In genomic region chr7:47535704-47536628, GRCh38 we compare ENCODE assay signal across 13 cellular contexts. TPM values are rescaled to one million over a fixed set of nuclear protein-coding genes. Genes with fewer than 3 reads are reported as not detected.
DNase-seq lines count a peak whose midpoint lies in the region; ATAC-seq and TF ChIP-seq lines count a peak whose summit lies in the region.
"Had no signal": no experiment of that assay in that cellular context is flagged by ENCODE, and none has a peak within 500 bp of the region (broad histone marks: within the 10 kb centered on the region; RNA-seq: fewer than 3 reads in every experiment).

No MANE protein-coding gene starts in this region.

- H3K4me1 ChIP-seq in mesodermal cell (ENCODE audit: control insufficient read depth, insufficient read depth, low read length, poor library complexity, severe bottlenecking) (peaks cover 49% of the 10 kb centered on the region), testis (peaks cover 31% of the 10 kb centered on the region)

- DNase-seq in NCI-H69 (lab: John Stamatoyannopoulos, UW) (peak; percentile 37), dorsolateral prefrontal cortex (peak in 2 of 10 donors; percentile 16 to 26), testis (no peak), GM10266 (ENCODE audit: extremely low spot score) (no peak), Ammon's horn (ENCODE audit: low spot score) (no peak)
- DNase-seq: activated CD4-positive, alpha-beta T cell treated with anti-CD3 and anti-CD28 coated beads for 48 hours; DMS79; erythroblast; stimulated activated naive CD8-positive, alpha-beta T cell treated with anti-CD3 and anti-CD28 coated beads, Interleukin-15, Interleukin-2, amounts not matched to agents 100 U/mL and 50 U/mL, for 24 hours had no signal

- peak overlapping the region in 34 of 59 donors; percentile 10 to 64 (median 55) for H3K4me3 ChIP-seq in dorsolateral prefrontal cortex
- peak overlapping the region; percentile 41 for H3K4me3 ChIP-seq in mesodermal cell (ENCODE audit: extremely low read depth, insufficient read depth, low read length, poor library complexity, severe bottlenecking)
- H3K4me3 ChIP-seq in testis, result peak overlapping the region; percentile 29 to 72

- intact Hi-C loops in dorsolateral prefrontal cortex (cut with DNase I), result no loop called here
- intact Hi-C loops in testis (cut with DNase I; ENCODE audit: low total_unique reads), result no loop called here

- TF ChIP-seq CTCF in dorsolateral prefrontal cortex (IDR thresholded peaks at IDR 0.05 in 54 of 56, conservative IDR thresholded peaks at IDR 0.05 in 2 of 56; ENCODE audit: low read depth in 1 of 56, partially characterized antibody in 56 of 56) (no peak), testis (IDR thresholded peaks at IDR 0.05) (no peak), GM10266 (IDR thresholded peaks at IDR 0.05; ENCODE audit: control insufficient read depth, insufficient read depth, low read depth, missing control alignments) (no peak)

- H3K36me3 ChIP-seq in mesodermal cell (ENCODE audit: control insufficient read depth, insufficient read depth, low read length) (peaks cover 4% of the 10 kb centered on the region), testis (ENCODE audit: low read depth, missing control alignments) (no peaks in the 10 kb centered on the region)

- peak overlapping the region in 5 of 59 donors; percentile 9 to 46 (median 16) for H3K27ac ChIP-seq in dorsolateral prefrontal cortex
- peak overlapping the region; percentile 64 for H3K27ac ChIP-seq in mesodermal cell (ENCODE audit: low read depth, low read length, severe bottlenecking)
- H3K27ac ChIP-seq in testis, result no peak overlapping the region

- WGBS in mesodermal cell (ENCODE audit: insufficient coverage in 2 of 2), 2 experiments, result 12% methylated on average over 16 to 20 of the region's 23 CpGs
- 47 to 60% methylated on average over 19 to 23 of the region's 23 CpGs for WGBS in testis, 2 donors

- H3K27me3 ChIP-seq in dorsolateral prefrontal cortex (peaks cover 0 to 70% (median 21%) of the 10 kb centered on the region in 45 donors), testis (no peaks in the 10 kb centered on the region)

- H3K9me3 ChIP-seq in mesodermal cell (ENCODE audit: control insufficient read depth, low read length) (no peaks in the 10 kb centered on the region), testis (no peaks in the 10 kb centered on the region)

- ATAC-seq in HG03442 (IDR thresholded peaks at IDR 0.05; ENCODE audit: unreplicated experiment), result no peak
- ATAC-seq in HG02981 (IDR thresholded peaks at IDR 0.05; ENCODE audit: unreplicated experiment), result no peak
- ATAC-seq: activated naive CD4-positive, alpha-beta T cell treated with anti-CD3 and anti-CD28 coated beads, Interleukin-2, amount 50 U/mL, for 72 hours; stimulated activated naive CD8-positive, alpha-beta T cell treated with anti-CD3 and anti-CD28 coated beads, Interleukin-15, Interleukin-2, amounts not matched to agents 100 U/mL and 50 U/mL, for 24 hours had no signal

- no peak for TF ChIP-seq POLR2A in testis (IDR thresholded peaks at IDR 0.05)

RNA-seq across cellular contexts. Expression of gene TNS3, which starts 45.9 kb away (rescaled TPM):
- total RNA-seq in dorsolateral prefrontal cortex (100 to 1,000 TPM in 5 of 120 experiments, 10 to 100 TPM in 115; 16.5 to 145 (median 47.8) TPM), testis (10 to 100 TPM; 60.0 to 93.5 TPM)
- 37.7 TPM for polyA plus RNA-seq in mesodermal cell (2013, experiment 1 of 2)
- polyA plus RNA-seq in mesodermal cell (2013, experiment 2 of 2), result 37.1 TPM
- 28.5 TPM for polyA plus RNA-seq in testis (ENCODE audit: insufficient read depth, low read depth, low replicate concordance)
